Comparison of ENCODE assay signal across 14 cellular contexts in the genomic region with DNA sequence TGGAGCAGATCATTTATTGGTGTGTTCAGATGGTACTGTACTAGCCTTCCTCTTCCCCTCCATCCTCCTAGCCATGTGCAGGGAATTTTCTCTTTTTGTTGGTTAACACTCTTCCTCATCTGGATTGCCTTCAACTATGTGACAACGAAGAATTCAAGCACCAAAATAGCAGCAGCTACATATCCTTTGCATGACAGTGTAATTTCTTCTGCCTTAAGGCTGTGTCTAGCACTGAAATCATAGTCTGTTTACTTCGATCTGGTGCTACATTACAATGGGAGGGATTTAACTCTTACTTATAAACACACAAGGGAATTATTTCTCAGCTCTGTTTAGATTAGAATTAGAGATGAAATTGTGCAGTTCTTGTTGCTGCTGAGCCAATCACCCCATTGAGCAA.
DNase-seq lines count a peak whose midpoint lies in the region; ATAC-seq and TF ChIP-seq lines count a peak whose summit lies in the region.
"Had no signal": no experiment of that assay in that cellular context is flagged by ENCODE, and none has a peak within 500 bp of the region (broad histone marks: within the 10 kb centered on the region; RNA-seq: fewer than 3 reads in every experiment).

No MANE protein-coding gene starts in this region.

- H3K9me3 ChIP-seq in AG04450 (ENCODE audit: control insufficient read depth, insufficient read depth, low read length), result no peaks in the 10 kb centered on the region
- no peaks in the 10 kb centered on the region for H3K9me3 ChIP-seq in left ventricle myocardium inferior (replicated peaks)
- H3K9me3 ChIP-seq: BLaER1 had no signal

- TF ChIP-seq CTCF in AG04450 (IDR thresholded peaks at IDR 0.05; ENCODE audit: low read depth, low read length), result no peak
- TF ChIP-seq CTCF in cardiac fibroblast (IDR thresholded peaks at IDR 0.05; ENCODE audit: low read depth, low read length), result no peak
- no peak for TF ChIP-seq CTCF in left ventricle myocardium inferior (IDR thresholded peaks at IDR 0.05; ENCODE audit: borderline replicate concordance)

- peaks cover 25% of the 10 kb centered on the region for H3K4me1 ChIP-seq in left ventricle myocardium inferior
- H3K4me1 ChIP-seq: BLaER1, foreskin keratinocyte had no signal

- H3K4me3 ChIP-seq in AG04450 (ENCODE audit: low read depth, low read length) (no peak overlapping the region), cardiac fibroblast (replicated peaks in 1 of 2; ENCODE audit: low read depth in 2 of 2, low read length in 2 of 2) (no peak overlapping the region), left ventricle myocardium inferior (peak overlapping the region; percentile 22)
- H3K4me3 ChIP-seq: BLaER1 had no signal

- POLR2A ChIA-PET in AG04450 (lab: Yijun Ruan, JAX), result interaction anchor here (0.6 kb wide), 1 partner anchor 569 kb away, joined by 3 read pairs; no protein-coding TSS in a partner anchor

- ATAC-seq in HG03520 (IDR thresholded peaks at IDR 0.05; ENCODE audit: unreplicated experiment), result no peak
- ATAC-seq: foreskin keratinocyte had no signal

- CTCF ChIA-PET in AG04450 (lab: Charles Lee), result no interaction called here

- intact Hi-C loops in left ventricle myocardium inferior (cut with micrococcal nuclease), result no loop called here

- no peaks in the 10 kb centered on the region for H3K27me3 ChIP-seq in AG04450 (ENCODE audit: control insufficient read depth, insufficient read depth, low read length)
- H3K27me3 ChIP-seq in left ventricle myocardium inferior (ENCODE audit: low read depth), result no peaks in the 10 kb centered on the region
- H3K27me3 ChIP-seq: BLaER1, brain microvascular endothelial cell, foreskin keratinocyte had no signal

- no peaks in the 10 kb centered on the region for H3K36me3 ChIP-seq in left ventricle myocardium inferior
- H3K36me3 ChIP-seq: BLaER1, brain microvascular endothelial cell had no signal

- no peak overlapping the region for H3K27ac ChIP-seq in AG04450 (ENCODE audit: low read depth, low read length)
- H3K27ac ChIP-seq in left ventricle myocardium inferior (replicated peaks), result peak overlapping the region; percentile 68
- H3K27ac ChIP-seq: BLaER1, brain microvascular endothelial cell, foreskin keratinocyte had no signal

- DNase-seq in AG04450 (ENCODE audit: low read depth, low spot score), result peak; percentile 37
- peak; percentile 72 for DNase-seq in GM04503 (ENCODE audit: low read depth)
- peak; percentile 52 to 74 for DNase-seq in cardiac fibroblast (ENCODE audit: low read depth in 2 of 2)
- DNase-seq in left ventricle myocardium inferior, result no peak
- DNase-seq in nucleus accumbens (lab: John Stamatoyannopoulos, UW), result no peak
- DNase-seq in SK-N-DZ (ENCODE audit: low spot score), result no peak
- DNase-seq in RKO (ENCODE audit: low spot score), result no peak
- DNase-seq: activated naive CD4-positive, alpha-beta T cell treated with anti-CD3 and anti-CD28 coated beads, Interleukin-2, amount 10 ng/mL, durations not matched to agents 7 days and 5 days; brain microvascular endothelial cell; NCI-H187 treated with DMSO at 0.1 percent for 48 hours; SHP77 treated with DMSO at 0.1 percent for 48 hours had no signal

Comparison
In these comparisons a context has a peak if more than half of its experiments do, and no peak if none do; other contexts are left out.
1. DNase-seq: peak in AG04450 (single experiment), GM04503 (single experiment) and cardiac fibroblast (2 of 2); none in left ventricle myocardium inferior (single experiment), nucleus accumbens (0 of 56), SK-N-DZ (single experiment) and RKO (single experiment).